ENCODE assay signal across 1 cellular context in the genomic region with DNA sequence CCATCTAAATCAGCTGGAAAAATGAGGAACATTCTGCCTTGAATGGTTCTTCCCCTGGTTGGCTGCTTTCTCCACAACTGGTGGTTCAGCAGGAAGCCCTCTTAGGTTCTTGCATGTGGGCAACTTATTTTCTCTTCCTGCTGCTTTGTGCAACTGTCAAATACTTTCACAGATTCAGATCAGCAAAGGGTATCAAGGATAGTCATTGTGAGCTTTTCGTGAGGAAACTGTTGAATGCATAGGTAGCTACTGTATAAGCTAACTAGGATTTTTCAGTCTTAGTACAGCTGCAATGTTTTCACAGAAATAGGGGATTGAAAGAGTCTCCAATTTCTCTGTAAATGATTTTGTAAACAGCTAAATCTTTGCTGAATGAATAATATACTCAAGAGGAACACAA.
TF ChIP-seq lines count a peak whose summit lies in the region.

No MANE protein-coding gene starts in this region.

TF ChIP-seq in GM12878, 131 proteins besides CTCF, POLR2A, EP300 and RAD21 (continued from another document):
- TF ChIP-seq, protein P1, sequence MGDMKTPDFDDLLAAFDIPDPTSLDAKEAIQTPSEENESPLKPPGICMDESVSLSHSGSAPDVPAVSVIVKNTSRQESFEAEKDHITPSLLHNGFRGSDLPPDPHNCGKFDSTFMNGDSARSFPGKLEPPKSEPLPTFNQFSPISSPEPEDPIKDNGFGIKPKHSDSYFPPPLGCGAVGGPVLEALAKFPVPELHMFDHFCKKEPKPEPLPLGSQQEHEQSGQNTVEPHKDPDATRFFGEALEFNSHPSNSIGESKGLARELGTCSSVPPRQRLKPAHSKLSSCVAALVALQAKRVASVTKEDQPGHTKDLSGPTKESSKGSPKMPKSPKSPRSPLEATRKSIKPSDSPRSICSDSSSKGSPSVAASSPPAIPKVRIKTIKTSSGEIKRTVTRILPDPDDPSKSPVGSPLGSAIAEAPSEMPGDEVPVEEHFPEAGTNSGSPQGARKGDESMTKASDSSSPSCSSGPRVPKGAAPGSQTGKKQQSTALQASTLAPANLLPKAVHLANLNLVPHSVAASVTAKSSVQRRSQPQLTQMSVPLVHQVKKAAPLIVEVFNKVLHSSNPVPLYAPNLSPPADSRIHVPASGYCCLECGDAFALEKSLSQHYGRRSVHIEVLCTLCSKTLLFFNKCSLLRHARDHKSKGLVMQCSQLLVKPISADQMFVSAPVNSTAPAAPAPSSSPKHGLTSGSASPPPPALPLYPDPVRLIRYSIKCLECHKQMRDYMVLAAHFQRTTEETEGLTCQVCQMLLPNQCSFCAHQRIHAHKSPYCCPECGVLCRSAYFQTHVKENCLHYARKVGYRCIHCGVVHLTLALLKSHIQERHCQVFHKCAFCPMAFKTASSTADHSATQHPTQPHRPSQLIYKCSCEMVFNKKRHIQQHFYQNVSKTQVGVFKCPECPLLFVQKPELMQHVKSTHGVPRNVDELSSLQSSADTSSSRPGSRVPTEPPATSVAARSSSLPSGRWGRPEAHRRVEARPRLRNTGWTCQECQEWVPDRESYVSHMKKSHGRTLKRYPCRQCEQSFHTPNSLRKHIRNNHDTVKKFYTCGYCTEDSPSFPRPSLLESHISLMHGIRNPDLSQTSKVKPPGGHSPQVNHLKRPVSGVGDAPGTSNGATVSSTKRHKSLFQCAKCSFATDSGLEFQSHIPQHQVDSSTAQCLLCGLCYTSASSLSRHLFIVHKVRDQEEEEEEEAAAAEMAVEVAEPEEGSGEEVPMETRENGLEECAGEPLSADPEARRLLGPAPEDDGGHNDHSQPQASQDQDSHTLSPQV (IDR thresholded peaks at IDR 0.05) = no peak
- TF ChIP-seq YY1 (IDR thresholded peaks at IDR 0.05; ENCODE audit: low read depth, low read length) = no peak
- no peak for TF ChIP-seq GABPA (IDR thresholded peaks at IDR 0.05; ENCODE audit: low read depth)
- TF ChIP-seq ASH2L (IDR thresholded peaks at IDR 0.05; ENCODE audit: borderline replicate concordance, low read depth) = no peak
- no peak for TF ChIP-seq NFYA (IDR thresholded peaks at IDR 0.05; ENCODE audit: borderline replicate concordance, low read depth, low read length)
